8 cellular contexts compared by ENCODE assay signal in genomic region chr3:179558742-179559364, GRCh38. TPM values are rescaled to one million over a fixed set of nuclear protein-coding genes. Genes with fewer than 3 reads are reported as not detected.
DNase-seq lines count a peak whose midpoint lies in the region; ATAC-seq and TF ChIP-seq lines count a peak whose summit lies in the region.

No MANE protein-coding gene starts in this region.

- no peak overlapping the region for H3K27ac Mint-ChIP-seq in activated naive CD8-positive, alpha-beta T cell treated with anti-CD3 and anti-CD28 coated beads, Interleukin-2, amount 50 U/mL, for 24 hours

- TF ChIP-seq CTCF in Panc1 (IDR thresholded peaks at IDR 0.05) (peak; percentile 97), retinal pigment epithelial cell (conservative IDR thresholded peaks at IDR 0.05; ENCODE audit: low read depth, low read length) (peak; percentile 81)

- DNase-seq in DMS53 treated with DMSO at 0.1 percent for 48 hours (lab: John Stamatoyannopoulos, UW; ENCODE audit: unreplicated experiment) (peak; percentile 29), KBM-7 (peak; percentile 72), Panc1 (ENCODE audit: low read depth, low spot score) (peak; percentile 63), left cardiac atrium (peak; percentile 61), retinal pigment epithelial cell (ENCODE audit: low read depth) (no peak)
- DNase-seq in activated naive CD8-positive, alpha-beta T cell treated with anti-CD3 and anti-CD28 coated beads, Interleukin-2, amount 50 U/mL, for 24 hours: peak; percentile 53

- H3K27me3 Mint-ChIP-seq in activated naive CD8-positive, alpha-beta T cell treated with anti-CD3 and anti-CD28 coated beads, Interleukin-2, amount 50 U/mL, for 24 hours: peaks cover 4% of the 10 kb centered on the region

- H3K27ac ChIP-seq in Panc1 (ENCODE audit: low read length): no peak overlapping the region

- no peaks in the 10 kb centered on the region for H3K9me3 Mint-ChIP-seq in activated naive CD8-positive, alpha-beta T cell treated with anti-CD3 and anti-CD28 coated beads, Interleukin-2, amount 50 U/mL, for 24 hours

- H3K4me3 ChIP-seq in Panc1 (ENCODE audit: low read depth in 2 of 2, low read length in 2 of 2) (no peak overlapping the region), retinal pigment epithelial cell (ENCODE audit: low read length) (no peak overlapping the region)

- ATAC-seq in Panc1: no peak
- ATAC-seq in activated naive CD8-positive, alpha-beta T cell treated with anti-CD3 and anti-CD28 coated beads, Interleukin-2, amount 50 U/mL, for 24 hours: no peak
- ATAC-seq in left cardiac atrium: no peak
- ATAC-seq in HG03135 (IDR thresholded peaks at IDR 0.05; ENCODE audit: unreplicated experiment): no peak
- no peak for ATAC-seq in HG02981 (IDR thresholded peaks at IDR 0.05; ENCODE audit: unreplicated experiment)

- CTCF ChIA-PET in Panc1 (lab: Charles Lee): interaction anchor here (0.7 to 0.8 kb wide), 2 partner anchors 112 to 1783 kb away, joined by 4 to 10 read pairs; no protein-coding TSS in a partner anchor

- H3K9me3 ChIP-seq in Panc1 (ENCODE audit: control insufficient read depth, insufficient read depth, low read depth, low read length): no peaks in the 10 kb centered on the region

- peaks cover 3% of the 10 kb centered on the region for H3K36me3 Mint-ChIP-seq in activated naive CD8-positive, alpha-beta T cell treated with anti-CD3 and anti-CD28 coated beads, Interleukin-2, amount 50 U/mL, for 24 hours (ENCODE audit: low read depth)

- in situ Hi-C loops in KBM-7 (cut with MboI; ENCODE audit: low pct_unique_long_range_greater_than_20kb, low sequenced_read_pairs): loop anchor here (25.0 kb wide), 1 partner anchor 222 kb away; the partner anchor contains the start of gene MFN1
- in situ Hi-C loops in Panc1 (cut with HindIII; ENCODE audit: low pct_unique_long_range_greater_than_20kb, low sequenced_read_pairs): no loop called here

- POLR2A ChIA-PET in Panc1 (lab: Charles Lee): no interaction called here

- peaks cover 13% of the 10 kb centered on the region for H3K4me1 Mint-ChIP-seq in activated naive CD8-positive, alpha-beta T cell treated with anti-CD3 and anti-CD28 coated beads, Interleukin-2, amount 50 U/mL, for 24 hours

- no TSS peak for BruUV-seq in Panc1 (replicated peaks; lab: Mats Ljungman, UMichigan)

- peaks cover under 1% of the 10 kb centered on the region for H3K4me1 ChIP-seq in Panc1 (ENCODE audit: control insufficient read depth, insufficient read depth, low read length)

- no peaks in the 10 kb centered on the region; the same call in 1 of the 2 replicates for H3K36me3 ChIP-seq in Panc1 (ENCODE audit: control insufficient read depth, insufficient read depth, low read length)

- H3K27me3 ChIP-seq in Panc1 (ENCODE audit: control insufficient read depth, insufficient read depth, low read length): no peaks in the 10 kb centered on the region; the same call in 1 of the 2 replicates

- intact Hi-C loops in Panc1 (cut with micrococcal nuclease; ENCODE audit: unreplicated experiment) (loop anchor here (1.0 to 2.0 kb wide), 2 partner anchors 113 to 138 kb away; no protein-coding TSS in a partner anchor), left cardiac atrium (cut with DNase I) (loop anchor here in 1 of 2 donors (2.0 kb wide), 1 partner anchor 138 kb away; no protein-coding TSS in a partner anchor)

- H3K4me3 Mint-ChIP-seq in activated naive CD8-positive, alpha-beta T cell treated with anti-CD3 and anti-CD28 coated beads, Interleukin-2, amount 50 U/mL, for 24 hours: no peak overlapping the region

RNA-seq across cellular contexts. Expression of gene ACTL6A, which starts 3.9 kb away (rescaled TPM):
- total RNA-seq in Panc1 (2021; ENCODE audit: unreplicated experiment) (122 TPM), left cardiac atrium (10 to 100 TPM; 23.1 to 27.0 TPM)
- 93.5 TPM for polyA plus RNA-seq in Panc1 (2012; ENCODE audit: insufficient read length)

RNA-seq across cellular contexts. Expression of gene MRPL47, which starts 45.6 kb away (rescaled TPM):
- 58.7 TPM for total RNA-seq in Panc1 (2021; ENCODE audit: unreplicated experiment)
- polyA plus RNA-seq in Panc1 (2012; ENCODE audit: insufficient read length): 40.0 TPM
- total RNA-seq in left cardiac atrium: 10 to 100 TPM; 34.4 to 50.5 TPM

RNA-seq across cellular contexts. Expression of gene NDUFB5, which starts 45.7 kb away (rescaled TPM):
- total RNA-seq in Panc1 (2021; ENCODE audit: unreplicated experiment): 142 TPM
- polyA plus RNA-seq in Panc1 (2012; ENCODE audit: insufficient read length): 104 TPM
- 100 to 1,000 TPM; 244 to 250 TPM for total RNA-seq in left cardiac atrium
